ENCODE assay signal across 15 cellular contexts in genomic region chr3:133937756-133938601, GRCh38. TPM values are rescaled to one million over a fixed set of nuclear protein-coding genes. Genes with fewer than 3 reads are reported as not detected.
DNase-seq lines count a peak whose midpoint lies in the region; ATAC-seq, FAIRE-seq and TF ChIP-seq lines count a peak whose summit lies in the region.
"Had no signal": no experiment of that assay in that cellular context is flagged by ENCODE, and none has a peak within 500 bp of the region (broad histone marks: within the 10 kb centered on the region; RNA-seq: fewer than 3 reads in every experiment).

No MANE protein-coding gene starts in this region.

- intact Hi-C loops in breast epithelium (cut with DNase I; ENCODE audit: low total_unique reads), result loop anchor here (5.0 kb wide), 1 partner anchor 439 kb away; no protein-coding TSS in a partner anchor
- intact Hi-C loops in MCF 10A (cut with micrococcal nuclease), result loop anchor here (10.0 kb wide), 1 partner anchor 227 kb away; no protein-coding TSS in a partner anchor
- intact Hi-C loops in left lung (cut with DNase I), result loop anchor here in 1 of 2 donors (10.0 kb wide), 1 partner anchor 267 kb away; no protein-coding TSS in a partner anchor

- peaks cover 0 to 14% of the 10 kb centered on the region in 2 donors for H3K4me1 ChIP-seq in breast epithelium
- H3K4me1 ChIP-seq in thoracic aorta (ENCODE audit: control insufficient read depth in 1 of 2, low read depth in 2 of 2), result peaks cover 14 to 42% of the 10 kb centered on the region in 2 donors
- H3K4me1 ChIP-seq in left lung, result peaks cover 0 to 3% of the 10 kb centered on the region in 2 donors

- peak in 1 of 2 donors; percentile 85 for DNase-seq in breast epithelium (ENCODE audit: low spot score in 2 of 2)
- no peak for DNase-seq in MCF 10A (ENCODE audit: unreplicated experiment)
- DNase-seq in astrocyte of the hippocampus (ENCODE audit: low read depth, low spot score), result peak; percentile 86
- peak; percentile 20 for DNase-seq in islet precursor cell
- no peak for DNase-seq in thoracic aorta (ENCODE audit: low spot score)
- DNase-seq in GM12892 (ENCODE audit: insufficient read length), result no peak
- DNase-seq in DMS79 treated with DMSO at 0.1 percent for 48 hours (lab: John Stamatoyannopoulos, UW), result no peak
- no peak for DNase-seq in left lung
- DNase-seq: activated naive CD8-positive, alpha-beta T cell treated with anti-CD3 and anti-CD28 coated beads, Interleukin-2, amount 50 U/mL, for 24 hours; NCI-H1105 treated with DMSO at 0.1 percent for 48 hours; upper lobe of right lung had no signal

- H3K27me3 Mint-ChIP-seq in MCF 10A (ENCODE audit: insufficient read depth, unreplicated experiment), result no peaks in the 10 kb centered on the region

- CTCF ChIA-PET in MCF 10A (lab: Yijun Ruan, JAX), result interaction anchor here (0.6 to 2.7 kb wide), 12 partner anchors 8 to 363 kb away, joined by 3 to 21 read pairs (median 4); no protein-coding TSS in a partner anchor

- no peak overlapping the region for H3K4me3 Mint-ChIP-seq in MCF 10A (ENCODE audit: unreplicated experiment)
- H3K4me3 Mint-ChIP-seq: activated naive CD8-positive, alpha-beta T cell treated with anti-CD3 and anti-CD28 coated beads, Interleukin-2, amount 50 U/mL, for 24 hours had no signal

- peaks cover 17% of the 10 kb centered on the region for H3K4me1 Mint-ChIP-seq in MCF 10A (ENCODE audit: insufficient read depth, unreplicated experiment)

- peak overlapping the region; percentile 88 to 90 for H3K27ac ChIP-seq in breast epithelium
- H3K27ac ChIP-seq in thoracic aorta, result peak overlapping the region; percentile 49 to 59
- no peak overlapping the region for H3K27ac ChIP-seq in left lung
- H3K27ac ChIP-seq: upper lobe of right lung had no signal

- no peak overlapping the region for H3K27ac Mint-ChIP-seq in MCF 10A (ENCODE audit: low read depth, unreplicated experiment)
- H3K27ac Mint-ChIP-seq: activated naive CD8-positive, alpha-beta T cell treated with anti-CD3 and anti-CD28 coated beads, Interleukin-2, amount 50 U/mL, for 24 hours had no signal

- no peaks in the 10 kb centered on the region for H3K36me3 ChIP-seq in breast epithelium
- H3K36me3 ChIP-seq in thoracic aorta, result no peaks in the 10 kb centered on the region
- H3K36me3 ChIP-seq in left lung, result peaks cover 0 to 27% of the 10 kb centered on the region in 2 donors
- H3K36me3 ChIP-seq: upper lobe of right lung had no signal

- TF ChIP-seq CTCF in breast epithelium (IDR thresholded peaks at IDR 0.05) (no peak), MCF 10A (IDR thresholded peaks at IDR 0.05; ENCODE audit: unreplicated experiment) (no peak), thoracic aorta (IDR thresholded peaks at IDR 0.05) (no peak), left lung (IDR thresholded peaks at IDR 0.05) (no peak)

- no peaks in the 10 kb centered on the region for H3K36me3 Mint-ChIP-seq in MCF 10A (ENCODE audit: insufficient read depth, unreplicated experiment)

- POLR2A ChIA-PET in MCF 10A (lab: Yijun Ruan, JAX), result interaction anchor here (0.6 to 1.7 kb wide), 4 partner anchors 220 to 370 kb away, joined by 3 to 6 read pairs (median 3); no protein-coding TSS in a partner anchor

- no peak for FAIRE-seq in GM12892 (lab: Jason Lieb, UNC)
- FAIRE-seq: A204.1, endothelial cell of umbilical vein, HepG2, TTC549 had no signal

- BruUV-seq in MCF 10A (replicated peaks; lab: Mats Ljungman, UMichigan), result no TSS peak

- H3K4me3 ChIP-seq in breast epithelium (no peak overlapping the region), thoracic aorta (no peak overlapping the region), left lung (no peak overlapping the region)
- H3K4me3 ChIP-seq: upper lobe of right lung had no signal

- no peaks in the 10 kb centered on the region for H3K27me3 ChIP-seq in breast epithelium
- no peaks in the 10 kb centered on the region for H3K27me3 ChIP-seq in thoracic aorta (replicated peaks; ENCODE audit: insufficient read depth)
- no peaks in the 10 kb centered on the region for H3K27me3 ChIP-seq in left lung
- H3K27me3 ChIP-seq: upper lobe of right lung had no signal

- peak; percentile 7 for ATAC-seq in thoracic aorta (ENCODE audit: insufficient number of reproducible peaks, low FRiP score, low read depth)
- ATAC-seq in left lung, result no peak
- ATAC-seq: activated naive CD8-positive, alpha-beta T cell treated with anti-CD3 and anti-CD28 coated beads, Interleukin-2, amount 50 U/mL, for 24 hours; HepG2; upper lobe of right lung had no signal

- no peaks in the 10 kb centered on the region for H3K9me3 Mint-ChIP-seq in MCF 10A (ENCODE audit: unreplicated experiment)
- H3K9me3 Mint-ChIP-seq: activated naive CD8-positive, alpha-beta T cell treated with anti-CD3 and anti-CD28 coated beads, Interleukin-2, amount 50 U/mL, for 24 hours had no signal

- no peaks in the 10 kb centered on the region for H3K9me3 ChIP-seq in breast epithelium
- H3K9me3 ChIP-seq in thoracic aorta, result no peaks in the 10 kb centered on the region
- no peaks in the 10 kb centered on the region for H3K9me3 ChIP-seq in left lung
- H3K9me3 ChIP-seq: upper lobe of right lung had no signal

- TF ChIP-seq POLR2A in breast epithelium (IDR thresholded peaks at IDR 0.05) (no peak), GM12892 (IDR thresholded peaks at IDR 0.05; ENCODE audit: low read depth, low read length) (no peak)

RNA-seq across cellular contexts. Expression of gene RAB6B, which starts 42.3 kb away (rescaled TPM):
- total RNA-seq in breast epithelium, result 1 to 10 TPM; 1.8 to 3.9 (median 3.4) TPM
- 0.96 and 1.1 TPM in 2 replicates for total RNA-seq in MCF 10A (2022)
- 1 to 10 TPM in 1 of 2 donors, under 1 TPM in 1; 0.27 to 4.0 TPM for total RNA-seq in thoracic aorta
- polyA plus RNA-seq in GM12892 (2012; ENCODE audit: missing spikeins), result 0.21 TPM
- total RNA-seq in left lung, result 10 to 100 TPM in 1 of 2 donors, 1 to 10 TPM in 1; 3.7 to 11.4 TPM
- total RNA-seq: HepG2 had no signal

Comparison
In these comparisons a context has a peak if more than half of its experiments do, and no peak if none do; other contexts are left out.
1. DNase-seq: peak in astrocyte of the hippocampus (single experiment) and islet precursor cell (single experiment); none in MCF 10A (single experiment), thoracic aorta (single experiment), GM12892 (single experiment), DMS79 treated with DMSO at 0.1 percent for 48 hours (single experiment) and left lung (0 of 2).
2. H3K27ac ChIP-seq: peak in breast epithelium (2 of 2) and thoracic aorta (2 of 2); none in left lung (0 of 2).